In genomic region chr10:58647366-58647765, GRCh38 we compare ENCODE assay signal across 17 cellular contexts.
"Had no signal": no experiment of that assay in that cellular context is flagged by ENCODE, and none has a peak within 500 bp of the region (broad histone marks: within the 10 kb centered on the region; RNA-seq: fewer than 3 reads in every experiment).

No MANE protein-coding gene starts in this region.

- FAIRE-seq: frontal cortex had no signal

- H3K9ac ChIP-seq: parathyroid adenoma had no signal

- H2AFZ ChIP-seq: parathyroid adenoma had no signal

- H3K4me1 ChIP-seq: parathyroid adenoma had no signal

- H3K27me3 ChIP-seq: tibial artery, vagina had no signal

- H3K4me3 ChIP-seq: lower lobe of right lung, tibial artery, vagina had no signal

- H3K36me3 ChIP-seq: lower lobe of right lung, tibial artery, vagina had no signal

- ATAC-seq: lower lobe of right lung; stimulated activated memory B cell treated with anti-CD40 and anti-IgM and Interleukin-4, amounts not matched to agents 10 μg/mL and 1 μg/mL and 100 μg/mL, for 72 hours had no signal

- DNase-seq: activated CD4-positive, alpha-beta T cell treated with anti-CD3 and anti-CD28 coated beads for 1 hour; activated CD4-positive, alpha-beta T cell treated with anti-CD3 and anti-CD28 coated beads, Interleukin-2, amount 50 U/mL, for 4 hours; activated naive CD4-positive, alpha-beta T cell treated with anti-CD3 and anti-CD28 coated beads, Interleukin-2, amount 10 ng/mL, durations not matched to agents 7 days and 5 days; activated T-cell treated with anti-CD3 and anti-CD28 coated beads for 4 hours; central memory CD4-positive, alpha-beta T cell; cortex of kidney; effector CD4-positive, alpha-beta T cell; head of caudate nucleus; left cardiac atrium; lower lobe of right lung; stimulated activated CD4-positive, alpha-beta T cell treated with anti-CD3 and anti-CD28 coated beads, Interleukin-2, amount 100 ng/mL, for 48 hours; T-helper 1 cell; tibial artery had no signal

- H3K27ac ChIP-seq: lower lobe of right lung, parathyroid adenoma, tibial artery, vagina had no signal

- H3K9me3 ChIP-seq: lower lobe of right lung, tibial artery, vagina had no signal
